ENCODE assay signal across 26 cellular contexts in genomic region chr4:38049545-38050170, GRCh38.
A peak's percentile ranks its signal among the peaks of the same experiment; 100 is the strongest.
DNase-seq lines count a peak whose midpoint lies in the region; ATAC-seq and TF ChIP-seq lines count a peak whose summit lies in the region.
"Had no signal": no experiment of that assay in that cellular context is flagged by ENCODE, and none has a peak within 500 bp of the region (broad histone marks: within the 10 kb centered on the region; RNA-seq: fewer than 3 reads in every experiment).

No MANE protein-coding gene starts in this region.

- H3K9me3 Mint-ChIP-seq in activated T-cell treated with anti-CD3 and anti-CD28 coated beads, Interleukin-2, amount 50 U/mL, for 24 hours = no peaks in the 10 kb centered on the region
- no peaks in the 10 kb centered on the region for H3K9me3 Mint-ChIP-seq in stimulated activated memory B cell treated with anti-CD40 and anti-IgM and Interleukin-4, amounts not matched to agents 10 μg/mL and 1 μg/mL and 100 μg/mL, for 72 hours
- H3K9me3 Mint-ChIP-seq in activated CD4-positive, alpha-beta memory T cell treated with anti-CD3 and anti-CD28 coated beads for 36 hours = no peaks in the 10 kb centered on the region
- no peaks in the 10 kb centered on the region for H3K9me3 Mint-ChIP-seq in activated CD4-positive, alpha-beta T cell treated with anti-CD3 and anti-CD28 coated beads for 36 hours (ENCODE audit: low read depth)
- H3K9me3 Mint-ChIP-seq: CD4-positive, alpha-beta T cell; HFFc6; mesothelial cell of epicardium; nephron had no signal

- H3K4me3 Mint-ChIP-seq in activated T-cell treated with anti-CD3 and anti-CD28 coated beads, Interleukin-2, amount 50 U/mL, for 24 hours = no peak overlapping the region
- H3K4me3 Mint-ChIP-seq in stimulated activated memory B cell treated with anti-CD40 and anti-IgM and Interleukin-4, amounts not matched to agents 10 μg/mL and 1 μg/mL and 100 μg/mL, for 72 hours = no peak overlapping the region
- H3K4me3 Mint-ChIP-seq in activated CD4-positive, alpha-beta memory T cell treated with anti-CD3 and anti-CD28 coated beads for 36 hours = no peak overlapping the region
- H3K4me3 Mint-ChIP-seq in activated CD4-positive, alpha-beta T cell treated with anti-CD3 and anti-CD28 coated beads for 36 hours = no peak overlapping the region
- H3K4me3 Mint-ChIP-seq: CD4-positive, alpha-beta T cell; HFFc6; mesothelial cell of epicardium; nephron had no signal

- TF ChIP-seq CTCF in ascending aorta (IDR thresholded peaks at IDR 0.05) (no peak), hepatocyte (IDR thresholded peaks at IDR 0.05; ENCODE audit: poor library complexity) (no peak)

- no peaks in the 10 kb centered on the region for H4K20me1 ChIP-seq in hepatocyte (ENCODE audit: insufficient read depth, poor library complexity, severe bottlenecking)

- H3K9me3 ChIP-seq in ascending aorta (no peaks in the 10 kb centered on the region), hepatocyte (ENCODE audit: low read depth) (no peaks in the 10 kb centered on the region)
- H3K9me3 ChIP-seq: pancreas, SJCRH30, upper lobe of right lung had no signal

- H3K36me3 ChIP-seq in ascending aorta (peaks cover 30 to 55% of the 10 kb centered on the region in 2 donors), hepatocyte (replicated peaks; ENCODE audit: insufficient read depth, low read depth) (no peaks in the 10 kb centered on the region)

- H3K27me3 ChIP-seq in ascending aorta (no peaks in the 10 kb centered on the region), hepatocyte (no peaks in the 10 kb centered on the region)
- H3K27me3 ChIP-seq: pancreas, SJCRH30, upper lobe of right lung had no signal

- H3K4me1 ChIP-seq in ascending aorta (peaks cover 0 to 2% of the 10 kb centered on the region in 2 donors), hepatocyte (ENCODE audit: insufficient read depth) (peaks cover 4% of the 10 kb centered on the region)
- H3K4me1 ChIP-seq: SJCRH30, upper lobe of right lung had no signal

- CTCF ChIA-PET in activated CD4-positive, alpha-beta memory T cell treated with anti-CD3 and anti-CD28 coated beads for 36 hours (lab: Charles Lee) = no interaction called here
- CTCF ChIA-PET in activated CD4-positive, alpha-beta T cell treated with anti-CD3 and anti-CD28 coated beads for 36 hours (lab: Charles Lee) = interaction anchor here (1.0 kb wide), 1 partner anchor 111 kb away, joined by 3 read pairs; no protein-coding TSS in a partner anchor

- 75% methylated on average over 15 of the region's 15 CpGs for WGBS in hepatocyte (ENCODE audit: low lambda C conversion rate, missing lambda C conversion rate)

- H3K27ac Mint-ChIP-seq in activated T-cell treated with anti-CD3 and anti-CD28 coated beads, Interleukin-2, amount 50 U/mL, for 24 hours = peak overlapping the region; percentile 27
- peak overlapping the region; percentile 40 for H3K27ac Mint-ChIP-seq in stimulated activated memory B cell treated with anti-CD40 and anti-IgM and Interleukin-4, amounts not matched to agents 10 μg/mL and 1 μg/mL and 100 μg/mL, for 72 hours
- H3K27ac Mint-ChIP-seq in activated CD4-positive, alpha-beta memory T cell treated with anti-CD3 and anti-CD28 coated beads for 36 hours = no peak overlapping the region
- H3K27ac Mint-ChIP-seq in activated CD4-positive, alpha-beta T cell treated with anti-CD3 and anti-CD28 coated beads for 36 hours = no peak overlapping the region
- H3K27ac Mint-ChIP-seq: CD4-positive, alpha-beta T cell; HFFc6 had no signal

- H3K27me3 Mint-ChIP-seq in activated T-cell treated with anti-CD3 and anti-CD28 coated beads, Interleukin-2, amount 50 U/mL, for 24 hours = no peaks in the 10 kb centered on the region
- H3K27me3 Mint-ChIP-seq in stimulated activated memory B cell treated with anti-CD40 and anti-IgM and Interleukin-4, amounts not matched to agents 10 μg/mL and 1 μg/mL and 100 μg/mL, for 72 hours = no peaks in the 10 kb centered on the region
- no peaks in the 10 kb centered on the region for H3K27me3 Mint-ChIP-seq in activated CD4-positive, alpha-beta memory T cell treated with anti-CD3 and anti-CD28 coated beads for 36 hours
- H3K27me3 Mint-ChIP-seq in activated CD4-positive, alpha-beta T cell treated with anti-CD3 and anti-CD28 coated beads for 36 hours = no peaks in the 10 kb centered on the region
- H3K27me3 Mint-ChIP-seq: CD4-positive, alpha-beta T cell had no signal

- H3K4me1 Mint-ChIP-seq in activated T-cell treated with anti-CD3 and anti-CD28 coated beads, Interleukin-2, amount 50 U/mL, for 24 hours (ENCODE audit: low read depth) = no peaks in the 10 kb centered on the region
- H3K4me1 Mint-ChIP-seq in stimulated activated memory B cell treated with anti-CD40 and anti-IgM and Interleukin-4, amounts not matched to agents 10 μg/mL and 1 μg/mL and 100 μg/mL, for 72 hours = no peaks in the 10 kb centered on the region
- H3K4me1 Mint-ChIP-seq in activated CD4-positive, alpha-beta memory T cell treated with anti-CD3 and anti-CD28 coated beads for 36 hours (ENCODE audit: low read depth) = no peaks in the 10 kb centered on the region
- no peaks in the 10 kb centered on the region for H3K4me1 Mint-ChIP-seq in activated CD4-positive, alpha-beta T cell treated with anti-CD3 and anti-CD28 coated beads for 36 hours
- H3K4me1 Mint-ChIP-seq: nephron had no signal

- no peaks in the 10 kb centered on the region for H3K9me2 ChIP-seq in hepatocyte (replicated peaks; ENCODE audit: insufficient read depth)

- peaks cover 81% of the 10 kb centered on the region for H3K36me3 Mint-ChIP-seq in activated T-cell treated with anti-CD3 and anti-CD28 coated beads, Interleukin-2, amount 50 U/mL, for 24 hours (ENCODE audit: low read depth)
- peaks cover 60% of the 10 kb centered on the region for H3K36me3 Mint-ChIP-seq in stimulated activated memory B cell treated with anti-CD40 and anti-IgM and Interleukin-4, amounts not matched to agents 10 μg/mL and 1 μg/mL and 100 μg/mL, for 72 hours
- peaks cover 15% of the 10 kb centered on the region for H3K36me3 Mint-ChIP-seq in activated CD4-positive, alpha-beta memory T cell treated with anti-CD3 and anti-CD28 coated beads for 36 hours
- H3K36me3 Mint-ChIP-seq in activated CD4-positive, alpha-beta T cell treated with anti-CD3 and anti-CD28 coated beads for 36 hours (ENCODE audit: low read depth) = peaks cover 13% of the 10 kb centered on the region

- peak overlapping the region; percentile 13 for H3K4me2 ChIP-seq in hepatocyte
- H3K4me2 ChIP-seq: PC-9 had no signal

- H3K27ac ChIP-seq in ascending aorta = peak overlapping the region; percentile 34 to 55
- peak overlapping the region; percentile 73 for H3K27ac ChIP-seq in hepatocyte
- H3K27ac ChIP-seq: 22Rv1, GM23248, PC-9, SJCRH30, upper lobe of right lung had no signal

- no peak for DNase-seq in activated T-cell treated with anti-CD3 and anti-CD28 coated beads, Interleukin-2, amount 50 U/mL, for 24 hours
- DNase-seq in activated T-cell treated with anti-CD3 and anti-CD28 coated beads, Interleukin-2, amount 50 U/mL, for 48 hours = no peak
- DNase-seq in ascending aorta (ENCODE audit: low spot score in 2 of 2) = no peak
- no peak for DNase-seq in hepatocyte (ENCODE audit: low spot score)
- DNase-seq in activated CD4-positive, alpha-beta T cell treated with anti-CD3 and anti-CD28 coated beads for 48 hours = no peak
- no peak for DNase-seq in activated CD4-positive, alpha-beta memory T cell treated with anti-CD3 and anti-CD28 coated beads for 36 hours
- no peak for DNase-seq in activated CD4-positive, alpha-beta T cell treated with anti-CD3 and anti-CD28 coated beads for 36 hours
- DNase-seq: activated CD4-positive, CD25-positive, alpha-beta regulatory T cell treated with anti-CD3 and anti-CD28 coated beads, Interleukin-2, amount 50 U/mL, for 72 hours; activated naive CD4-positive, alpha-beta T cell treated with Interleukin-2 at 50 U/mL for 16 hours; amniotic stem cell; caudate nucleus; CD4-positive, alpha-beta T cell; DMS 273 treated with DMSO at 0.1 percent for 48 hours; GM23248; head of caudate nucleus; HFFc6; NCI-H2171; NCI-H524; pancreas; SJCRH30; upper lobe of right lung had no signal

- intact Hi-C loops in ascending aorta (cut with DNase I) = no loop called here
- intact Hi-C loops in activated CD4-positive, alpha-beta memory T cell treated with anti-CD3 and anti-CD28 coated beads for 36 hours (cut with micrococcal nuclease) = no loop called here
- intact Hi-C loops in activated CD4-positive, alpha-beta T cell treated with anti-CD3 and anti-CD28 coated beads for 36 hours (cut with DNase I, micrococcal nuclease) = no loop called here

- H3K4me3 ChIP-seq in ascending aorta = no peak overlapping the region
- no peak overlapping the region for H3K4me3 ChIP-seq in hepatocyte
- H3K4me3 ChIP-seq: GM23248, pancreas, PC-9, SJCRH30, upper lobe of right lung had no signal

- H3K79me2 ChIP-seq in hepatocyte = no peaks in the 10 kb centered on the region

- H2AFZ ChIP-seq in hepatocyte = no peak overlapping the region
- H2AFZ ChIP-seq: GM23248, PC-9 had no signal

- POLR2A ChIA-PET in activated CD4-positive, alpha-beta memory T cell treated with anti-CD3 and anti-CD28 coated beads for 36 hours (lab: Charles Lee) = no interaction called here
- POLR2A ChIA-PET in activated CD4-positive, alpha-beta T cell treated with anti-CD3 and anti-CD28 coated beads for 36 hours (lab: Charles Lee) = no interaction called here

- ATAC-seq in stimulated activated memory B cell treated with anti-CD40 and anti-IgM and Interleukin-4, amounts not matched to agents 10 μg/mL and 1 μg/mL and 100 μg/mL, for 72 hours = no peak
- no peak for ATAC-seq in activated CD4-positive, alpha-beta T cell treated with anti-CD3 and anti-CD28 coated beads for 36 hours
- ATAC-seq: upper lobe of right lung had no signal

Comparison
In these comparisons a context has a peak if more than half of its experiments do, and no peak if none do; other contexts are left out.
1. H3K27ac Mint-ChIP-seq: peak in activated T-cell treated with anti-CD3 and anti-CD28 coated beads, Interleukin-2, amount 50 U/mL, for 24 hours (single experiment) and stimulated activated memory B cell treated with anti-CD40 and anti-IgM and Interleukin-4, amounts not matched to agents 10 μg/mL and 1 μg/mL and 100 μg/mL, for 72 hours (single experiment); none in activated CD4-positive, alpha-beta memory T cell treated with anti-CD3 and anti-CD28 coated beads for 36 hours (single experiment) and activated CD4-positive, alpha-beta T cell treated with anti-CD3 and anti-CD28 coated beads for 36 hours (single experiment).